In genomic region chr18:11147371-11147860, GRCh38 we compare ENCODE assay signal across 1 cellular context.
A peak's percentile ranks its signal among the peaks of the same experiment; 100 is the strongest.
TF ChIP-seq lines count a peak whose summit lies in the region.

No MANE protein-coding gene starts in this region.

TF ChIP-seq in GM12878, 131 proteins besides CTCF, POLR2A, EP300 and RAD21:
- TF ChIP-seq EED (IDR thresholded peaks at IDR 0.05; ENCODE audit: low read depth) (no peak), RFX5 (IDR thresholded peaks at IDR 0.05; ENCODE audit: low read depth, low read length) (no peak), TBL1XR1 (IDR thresholded peaks at IDR 0.05; ENCODE audit: low read depth, low read length) (no peak), BHLHE40 (IDR thresholded peaks at IDR 0.05; ENCODE audit: borderline replicate concordance in 1 of 2, low read depth in 2 of 2, low read length in 1 of 2) (no peak), NR2C2 (IDR thresholded peaks at IDR 0.05; ENCODE audit: borderline replicate concordance, control insufficient read depth, insufficient read length, low read depth) (no peak), MAX (IDR thresholded peaks at IDR 0.05; ENCODE audit: low read depth, low read length) (no peak), MEF2B (IDR thresholded peaks at IDR 0.05; ENCODE audit: partially characterized antibody, poor library complexity, severe bottlenecking) (no peak), PML (IDR thresholded peaks at IDR 0.05; ENCODE audit: low read length) (0 out of 2 replicates have a peak, but pooled peaks have one; percentile 17), IKZF1 (conservative IDR thresholded peaks at IDR 0.05) (0 out of 2 replicates have a peak, but pooled peaks have one; percentile 12), SMAD1 (IDR thresholded peaks at IDR 0.05; ENCODE audit: low read depth, partially characterized antibody) (no peak), SP1 (IDR thresholded peaks at IDR 0.05; ENCODE audit: low read depth, low read length) (no peak), PRDM15 (CRISPR knock-in tag; IDR thresholded peaks at IDR 0.05) (no peak), MLLT1 (IDR thresholded peaks at IDR 0.05) (0 out of 2 replicates have a peak, but pooled peaks have one; percentile 10), POLR2AphosphoS5 (IDR thresholded peaks at IDR 0.05; ENCODE audit: low read length) (0 out of 2 replicates have a peak, but pooled peaks have one; percentile 32), WRNIP1 (IDR thresholded peaks at IDR 0.05; ENCODE audit: borderline replicate concordance, low read depth, low read length) (no peak), RB1 (IDR thresholded peaks at IDR 0.05; ENCODE audit: borderline replicate concordance) (no peak)
